In genomic region chr7:105249216-105249615, GRCh38 we compare ENCODE assay signal across 28 cellular contexts.
DNase-seq lines count a peak whose midpoint lies in the region; ATAC-seq, FAIRE-seq and TF ChIP-seq lines count a peak whose summit lies in the region.
"Had no signal": no experiment of that assay in that cellular context is flagged by ENCODE, and none has a peak within 500 bp of the region (broad histone marks: within the 10 kb centered on the region; RNA-seq: fewer than 3 reads in every experiment).

No MANE protein-coding gene starts in this region.

- H3K9me3 Mint-ChIP-seq in stimulated activated naive CD8-positive, alpha-beta T cell treated with anti-CD3 and anti-CD28 coated beads, Interleukin-15, amount 100 ng/mL, for 72 hours: no peaks in the 10 kb centered on the region
- H3K9me3 Mint-ChIP-seq: CD4-positive, alpha-beta T cell; GM23338; H9 had no signal

- H3K4me1 ChIP-seq in prostate gland (replicated peaks): no peaks in the 10 kb centered on the region

- no peak overlapping the region for H3K27ac ChIP-seq in prostate gland
- H3K27ac ChIP-seq: BLaER1 treated with 17β-estradiol and CSF1 and Interleukin-3, amounts not matched to agents 10 nM and 100 nM; SK-N-MC had no signal

- no peak overlapping the region for H3K4me3 Mint-ChIP-seq in stimulated activated naive CD8-positive, alpha-beta T cell treated with anti-CD3 and anti-CD28 coated beads, Interleukin-15, amount 100 ng/mL, for 72 hours
- H3K4me3 Mint-ChIP-seq: CD4-positive, alpha-beta T cell; GM23338; H9 had no signal

- peaks cover 31% of the 10 kb centered on the region for H3K4me1 Mint-ChIP-seq in stimulated activated naive CD8-positive, alpha-beta T cell treated with anti-CD3 and anti-CD28 coated beads, Interleukin-15, amount 100 ng/mL, for 72 hours

- no peaks in the 10 kb centered on the region for H3K27me3 Mint-ChIP-seq in stimulated activated naive CD8-positive, alpha-beta T cell treated with anti-CD3 and anti-CD28 coated beads, Interleukin-15, amount 100 ng/mL, for 72 hours
- H3K27me3 Mint-ChIP-seq: CD4-positive, alpha-beta T cell had no signal

- DNase-seq in GM03348 (ENCODE audit: low spot score): peak; percentile 12
- peak; percentile 21 for DNase-seq in choroid plexus epithelial cell (ENCODE audit: low read depth)
- no peak for DNase-seq in prostate gland (ENCODE audit: low spot score)
- no peak for DNase-seq in epidermal melanocyte (ENCODE audit: insufficient read length, low spot score)
- no peak for DNase-seq in stimulated activated naive CD8-positive, alpha-beta T cell treated with anti-CD3 and anti-CD28 coated beads, Interleukin-15, amount 100 ng/mL, for 72 hours
- DNase-seq: 8988T; AML-193; CD4-positive, alpha-beta T cell; H9; Kasumi-1; NCI-H1092 treated with DMSO at 0.1 percent for 48 hours; NCI-H1436 treated with DMSO at 0.1 percent for 48 hours; NCI-H187 treated with DMSO at 0.1 percent for 48 hours; NCI-H2107; NCI-H446; NCI-H524 treated with DMSO at 0.1 percent for 48 hours; NCI-H774; SIG-M5 had no signal

- no peaks in the 10 kb centered on the region for H3K27me3 ChIP-seq in prostate gland (replicated peaks; ENCODE audit: insufficient read depth)
- H3K27me3 ChIP-seq: BLaER1 treated with 17β-estradiol and CSF1 and Interleukin-3, amounts not matched to agents 10 nM and 100 nM had no signal

- H3K4me3 ChIP-seq in choroid plexus epithelial cell (ENCODE audit: low read depth, low read length) (no peak overlapping the region), prostate gland (no peak overlapping the region)
- H3K4me3 ChIP-seq: BLaER1 treated with 17β-estradiol and CSF1 and Interleukin-3, amounts not matched to agents 10 nM and 100 nM; GM23338; K562; SK-N-MC had no signal

- no peak for TF ChIP-seq POLR2A in prostate gland (IDR thresholded peaks at IDR 0.05)

- peak; percentile 27 for FAIRE-seq in A204.1 (lab: Jason Lieb, UNC)
- peak; percentile 24 for FAIRE-seq in islet of Langerhans (lab: Jason Lieb, UNC)
- FAIRE-seq: D721Med, HepG2, K562, RCC 7860 had no signal

- H3K27ac Mint-ChIP-seq in stimulated activated naive CD8-positive, alpha-beta T cell treated with anti-CD3 and anti-CD28 coated beads, Interleukin-15, amount 100 ng/mL, for 72 hours: no peak overlapping the region
- H3K27ac Mint-ChIP-seq: CD4-positive, alpha-beta T cell; H9 had no signal

- intact Hi-C loops in prostate gland (cut with DNase I): no loop called here

- H3K36me3 ChIP-seq in prostate gland: no peaks in the 10 kb centered on the region

- ATAC-seq in HG02970 (IDR thresholded peaks at IDR 0.05; ENCODE audit: low FRiP score, unreplicated experiment): no peak
- ATAC-seq in stimulated activated naive CD8-positive, alpha-beta T cell treated with anti-CD3 and anti-CD28 coated beads, Interleukin-15, amount 100 ng/mL, for 72 hours: no peak
- ATAC-seq: GM23338, HepG2, K562 had no signal

- TF ChIP-seq CTCF in choroid plexus epithelial cell (conservative IDR thresholded peaks at IDR 0.05; ENCODE audit: low read depth, low read length) (no peak), prostate gland (IDR thresholded peaks at IDR 0.05) (no peak)

- H3K9me3 ChIP-seq in prostate gland: no peaks in the 10 kb centered on the region

Comparison
In these comparisons a context has a peak if more than half of its experiments do, and no peak if none do; other contexts are left out.
1. DNase-seq: peak in GM03348 (single experiment) and choroid plexus epithelial cell (single experiment); none in prostate gland (single experiment), epidermal melanocyte (single experiment) and stimulated activated naive CD8-positive, alpha-beta T cell treated with anti-CD3 and anti-CD28 coated beads, Interleukin-15, amount 100 ng/mL, for 72 hours (0 of 2).